ENCODE assay signal across 8 cellular contexts in the genomic region with DNA sequence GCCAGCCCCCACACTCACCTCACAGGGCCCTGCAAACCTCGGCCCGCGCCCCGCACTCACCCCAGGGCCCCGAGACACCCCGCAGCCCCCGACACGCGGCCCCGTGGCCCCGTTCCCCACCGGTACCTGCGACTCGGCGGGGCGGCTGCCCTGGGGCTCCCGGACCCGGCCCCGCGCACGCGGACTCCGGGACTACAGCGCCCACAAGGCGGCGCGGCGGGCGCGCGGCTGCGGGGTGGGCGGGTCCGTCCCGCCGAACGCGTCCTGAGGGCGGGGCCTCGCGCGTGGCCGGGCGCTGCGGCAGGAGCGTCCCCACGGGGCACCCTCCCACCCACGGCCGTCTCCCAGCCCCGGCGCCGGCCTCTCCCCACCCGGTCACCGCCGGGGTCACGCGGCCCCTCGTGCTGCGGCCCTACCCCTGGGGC. TPM values are rescaled to one million over a fixed set of nuclear protein-coding genes. Genes with fewer than 3 reads are reported as not detected.
DNase-seq lines count a peak whose midpoint lies in the region; ATAC-seq and TF ChIP-seq lines count a peak whose summit lies in the region.

A gene (minus strand): TSS at position 199 of the 425 bp plus-strand sequence. CDS start 4,481 bp downstream, outside the sequence.

- no peaks in the 10 kb centered on the region for H3K27me3 ChIP-seq in Panc1 (ENCODE audit: control insufficient read depth, insufficient read depth, low read length)

- H3K4me3 Mint-ChIP-seq in nephron progenitor cell = peak within 1 kb of the TSS; percentile 83

- peaks cover under 1% of the 10 kb centered on the region for H3K27me3 Mint-ChIP-seq in nephron progenitor cell (ENCODE audit: low read depth, poor library complexity)

- no peak within 1 kb of the TSS for H3K27ac Mint-ChIP-seq in nephron progenitor cell

- H3K27ac ChIP-seq in Panc1 (ENCODE audit: low read length) (peak within 1 kb of the TSS; percentile 73), substantia nigra (ENCODE audit: low read depth, low read length, poor library complexity, severe bottlenecking) (peak within 1 kb of the TSS; percentile 61)

- DNase-seq in SHP77 (lab: John Stamatoyannopoulos, UW) (peak; percentile 25 to 37), SHP77 treated with DMSO at 0.1 percent for 48 hours (lab: John Stamatoyannopoulos, UW) (no peak), Panc1 (ENCODE audit: low read depth, low spot score) (no peak), fibroblast of villous mesenchyme (ENCODE audit: low read depth) (peak; percentile 45), nephron progenitor cell (peak; percentile 80), substantia nigra (lab: John Stamatoyannopoulos, UW) (peak in 19 of 49 donors; percentile 30 to 84 (median 61))
- DNase-seq in activated T-helper 1 cell treated with anti-CD3 and anti-CD28 coated beads, Interleukin-2, amount 50 U/mL, for 16 hours (ENCODE audit: low read depth in 1 of 2, low spot score in 1 of 2) = peak; percentile 45 to 60

- POLR2A ChIA-PET in Panc1 (lab: Charles Lee) = no interaction called here

- intact Hi-C loops in Panc1 (cut with micrococcal nuclease; ENCODE audit: unreplicated experiment) = no loop called here

- H3K36me3 Mint-ChIP-seq in nephron progenitor cell (ENCODE audit: low read depth) = no peaks in the 10 kb centered on the region

- BruUV-seq in Panc1 (replicated peaks; lab: Mats Ljungman, UMichigan) = no TSS peak

- peak within 1 kb of the TSS; percentile 51 to 60 for H3K4me3 ChIP-seq in Panc1 (ENCODE audit: low read depth in 2 of 2, low read length in 2 of 2)
- peak within 1 kb of the TSS; percentile 58 for H3K4me3 ChIP-seq in fibroblast of villous mesenchyme (ENCODE audit: low read depth, low read length)

- TF ChIP-seq CTCF in Panc1 (IDR thresholded peaks at IDR 0.05) = no peak
- peak; percentile 29 for TF ChIP-seq CTCF in fibroblast of villous mesenchyme (IDR thresholded peaks at IDR 0.05; ENCODE audit: insufficient read depth, low read depth, low read length)
- TF ChIP-seq CTCF in nephron progenitor cell (IDR thresholded peaks at IDR 0.05) = no peak

- in situ Hi-C loops in Panc1 (cut with HindIII; ENCODE audit: low pct_unique_long_range_greater_than_20kb, low sequenced_read_pairs) = no loop called here

- H3K4me1 ChIP-seq in Panc1 (ENCODE audit: control insufficient read depth, insufficient read depth, low read length) = peaks cover 11% of the 10 kb centered on the region

- CTCF ChIA-PET in Panc1 (lab: Charles Lee) = no interaction called here

- H3K9me3 ChIP-seq in Panc1 (ENCODE audit: control insufficient read depth, insufficient read depth, low read depth, low read length) = no peaks in the 10 kb centered on the region

- ATAC-seq in HG03103 (IDR thresholded peaks at IDR 0.05; ENCODE audit: low read depth, unreplicated experiment) (peak; percentile 53), Panc1 (peak; percentile 86)

- no peaks in the 10 kb centered on the region for H3K9me3 Mint-ChIP-seq in nephron progenitor cell

- H3K36me3 ChIP-seq in Panc1 (ENCODE audit: control insufficient read depth, insufficient read depth, low read length) = peaks cover 3% of the 10 kb centered on the region; the same call in 1 of the 2 replicates

- peaks cover 22% of the 10 kb centered on the region for H3K4me1 Mint-ChIP-seq in nephron progenitor cell

RNA-seq across cellular contexts. Expression of the gene that starts here (rescaled TPM):
- total RNA-seq in Panc1 (2021; ENCODE audit: unreplicated experiment) (24.5 TPM), fibroblast of villous mesenchyme (4.8 and 6.5 TPM in 2 replicates)
- 43.5 TPM for polyA plus RNA-seq in Panc1 (2012; ENCODE audit: insufficient read length)

Comparison
In these comparisons a context has a peak if more than half of its experiments do, and no peak if none do; other contexts are left out.
1. DNase-seq: peak in SHP77 (2 of 2), activated T-helper 1 cell treated with anti-CD3 and anti-CD28 coated beads, Interleukin-2, amount 50 U/mL, for 16 hours (2 of 2), fibroblast of villous mesenchyme (single experiment) and nephron progenitor cell (single experiment); none in SHP77 treated with DMSO at 0.1 percent for 48 hours (single experiment) and Panc1 (single experiment).